22 cellular contexts compared by ENCODE assay signal in genomic region chr5:149380466-149381121, GRCh38. TPM values are rescaled to one million over a fixed set of nuclear protein-coding genes. Genes with fewer than 3 reads are reported as not detected.
A peak's percentile ranks its signal among the peaks of the same experiment; 100 is the strongest.
DNase-seq lines count a peak whose midpoint lies in the region; ATAC-seq and TF ChIP-seq lines count a peak whose summit lies in the region.
"Had no signal": no experiment of that assay in that cellular context is flagged by ENCODE, and none has a peak within 500 bp of the region (broad histone marks: within the 10 kb centered on the region; RNA-seq: fewer than 3 reads in every experiment).

No MANE protein-coding gene starts in this region.

- H3K27ac ChIP-seq in cardiac muscle cell (peak overlapping the region; percentile 99), right cardiac atrium (ENCODE audit: low read length) (peak overlapping the region; percentile 69), trophoblast cell (ENCODE audit: low read depth, low read length) (no peak overlapping the region), aorta (ENCODE audit: low read depth in 1 of 2, low read length in 2 of 2) (peak overlapping the region; percentile 99 to 100)

- H3K18ac ChIP-seq in trophoblast cell (ENCODE audit: low read length): peak overlapping the region; percentile 12

- H3K14ac ChIP-seq in trophoblast cell (ENCODE audit: low read length): peak overlapping the region; percentile 15

- H3K4me1 ChIP-seq in cardiac muscle cell (ENCODE audit: low read depth): peaks cover 41% of the 10 kb centered on the region
- H3K4me1 ChIP-seq in right cardiac atrium (ENCODE audit: control insufficient read depth, insufficient read depth, low read length): peaks cover 6% of the 10 kb centered on the region
- peaks cover 19 to 21% of the 10 kb centered on the region in 2 experiments for H3K4me1 ChIP-seq in trophoblast cell (ENCODE audit: control insufficient read depth in 1 of 2, insufficient read depth in 2 of 2, low read length in 2 of 2)
- peaks cover 0 to 1% of the 10 kb centered on the region in 2 donors for H3K4me1 ChIP-seq in aorta (ENCODE audit: control insufficient read depth in 1 of 2, insufficient read depth in 2 of 2, low read length in 2 of 2)

- ATAC-seq in Right ventricle myocardium superior (ENCODE audit: poor library complexity) (no peak), right cardiac atrium (peak; percentile 32 to 66), aorta (ENCODE audit: low FRiP score) (peak; percentile 78), GM19395 (IDR thresholded peaks at IDR 0.05; ENCODE audit: unreplicated experiment) (no peak)
- ATAC-seq in activated naive CD4-positive, alpha-beta T cell treated with anti-CD3 and anti-CD28 coated beads, Interleukin-2, amount 50 U/mL, for 72 hours: no peak

- H4K12ac ChIP-seq in trophoblast cell (ENCODE audit: low read depth, low read length): no peak overlapping the region

- H3K27me3 ChIP-seq in cardiac muscle cell (no peaks in the 10 kb centered on the region), right cardiac atrium (ENCODE audit: control insufficient read depth, insufficient read depth) (no peaks in the 10 kb centered on the region), trophoblast cell (ENCODE audit: insufficient read depth, low read length) (no peaks in the 10 kb centered on the region), aorta (ENCODE audit: control insufficient read depth in 1 of 2, insufficient read depth in 2 of 2, low read length in 1 of 2) (no peaks in the 10 kb centered on the region)
- H3K27me3 ChIP-seq: thyroid gland had no signal

- no peak overlapping the region for H3K9ac ChIP-seq in trophoblast cell (ENCODE audit: low read length)

- peak overlapping the region; percentile 46 for H4K91ac ChIP-seq in trophoblast cell (ENCODE audit: low read depth, low read length)

- H3K4me2 ChIP-seq in trophoblast cell (ENCODE audit: low read length): no peak overlapping the region

- no peaks in the 10 kb centered on the region for H3K79me2 ChIP-seq in trophoblast cell (ENCODE audit: control insufficient read depth, insufficient read depth, low read length, poor library complexity)

- H2AK5ac ChIP-seq in trophoblast cell (ENCODE audit: low read length): peak overlapping the region; percentile 49

- no peaks in the 10 kb centered on the region for H3K36me3 Mint-ChIP-seq in activated naive CD4-positive, alpha-beta T cell treated with anti-CD3 and anti-CD28 coated beads, Interleukin-2, amount 50 U/mL, for 72 hours
- H3K36me3 Mint-ChIP-seq: activated naive CD8-positive, alpha-beta T cell treated with anti-CD3 and anti-CD28 coated beads, Interleukin-2, amount 10 ng/mL, durations not matched to agents 7 days and 5 days had no signal

- no peak overlapping the region for H3K4ac ChIP-seq in trophoblast cell (ENCODE audit: low read depth, low read length)

- no peaks in the 10 kb centered on the region for H3K9me3 Mint-ChIP-seq in activated naive CD4-positive, alpha-beta T cell treated with anti-CD3 and anti-CD28 coated beads, Interleukin-2, amount 50 U/mL, for 72 hours
- H3K9me3 Mint-ChIP-seq: activated naive CD8-positive, alpha-beta T cell treated with anti-CD3 and anti-CD28 coated beads, Interleukin-2, amount 10 ng/mL, durations not matched to agents 7 days and 5 days; CD4-positive, alpha-beta memory T cell; T-helper 1 cell treated with Interleukin-12 subunit alpha and Interleukin-12 subunit beta and Interleukin-4 antibody, amounts not matched to agents 30 μg/mL and 1 μg/mL, for 36 hours had no signal

- DNase-seq in cardiac muscle cell (ENCODE audit: low read depth in 1 of 2, low spot score in 1 of 2) (peak in 1 of 2 donors; percentile 90), Right ventricle myocardium superior (no peak), right cardiac atrium (peak; percentile 59 to 78 (median 74)), trophoblast cell (no peak), aorta (peak; percentile 88 to 94), pons (ENCODE audit: low spot score) (no peak)
- no peak for DNase-seq in activated naive CD4-positive, alpha-beta T cell treated with anti-CD3 and anti-CD28 coated beads, Interleukin-2, amount 50 U/mL, for 72 hours (ENCODE audit: low spot score in 2 of 2)
- DNase-seq: activated CD8-positive, alpha-beta memory T cell treated with anti-CD3 and anti-CD28 coated beads, Interleukin-2, amount 50 U/mL, for 48 hours; activated naive CD8-positive, alpha-beta T cell treated with anti-CD3 and anti-CD28 coated beads, Interleukin-2, amount 10 ng/mL, durations not matched to agents 7 days and 5 days; CD4-positive, alpha-beta memory T cell; cortex of kidney; erythroblast; GDM1; NCI-H2107; NCI-H774; stimulated activated CD4-positive, alpha-beta T cell treated with anti-CD3 and anti-CD28 coated beads, Interleukin-12 subunit alpha, Interleukin-12 subunit beta, amount 100 ng/mL, for 4 hours; thyroid gland had no signal

- H3K36me3 ChIP-seq in cardiac muscle cell: no peaks in the 10 kb centered on the region
- no peaks in the 10 kb centered on the region for H3K36me3 ChIP-seq in trophoblast cell (ENCODE audit: control insufficient read depth in 1 of 2, insufficient read depth in 2 of 2, low read length in 2 of 2)
- no peaks in the 10 kb centered on the region for H3K36me3 ChIP-seq in aorta (ENCODE audit: control insufficient read depth in 1 of 2, insufficient read depth in 2 of 2, low read length in 1 of 2)
- H3K36me3 ChIP-seq: thyroid gland had no signal

- no peak overlapping the region for H3K27ac Mint-ChIP-seq in activated naive CD4-positive, alpha-beta T cell treated with anti-CD3 and anti-CD28 coated beads, Interleukin-2, amount 50 U/mL, for 72 hours
- H3K27ac Mint-ChIP-seq: activated naive CD8-positive, alpha-beta T cell treated with anti-CD3 and anti-CD28 coated beads, Interleukin-2, amount 10 ng/mL, durations not matched to agents 7 days and 5 days; T-helper 1 cell treated with Interleukin-12 subunit alpha and Interleukin-12 subunit beta and Interleukin-4 antibody, amounts not matched to agents 30 μg/mL and 1 μg/mL, for 36 hours had no signal

- H3K9me3 ChIP-seq in cardiac muscle cell (ENCODE audit: low read depth) (no peaks in the 10 kb centered on the region), right cardiac atrium (ENCODE audit: control insufficient read depth, low read length) (no peaks in the 10 kb centered on the region), trophoblast cell (ENCODE audit: insufficient read depth, low read depth, low read length) (peaks cover 3% of the 10 kb centered on the region), aorta (ENCODE audit: control insufficient read depth, low read length) (no peaks in the 10 kb centered on the region)
- H3K9me3 ChIP-seq: thyroid gland had no signal

- H3K23ac ChIP-seq in trophoblast cell (ENCODE audit: low read length): no peak overlapping the region

- H4K8ac ChIP-seq in trophoblast cell (ENCODE audit: low read depth, low read length): no peak overlapping the region

- H2BK120ac ChIP-seq in trophoblast cell (ENCODE audit: insufficient read depth, low read length, poor library complexity): peak overlapping the region; percentile 10

- H3K4me3 ChIP-seq in cardiac muscle cell (no peak overlapping the region), right cardiac atrium (ENCODE audit: low read length) (no peak overlapping the region), trophoblast cell (ENCODE audit: low read depth, low read length) (no peak overlapping the region), aorta (ENCODE audit: low read length in 2 of 2) (no peak overlapping the region)
- H3K4me3 ChIP-seq: thyroid gland had no signal

- WGBS in right cardiac atrium: 53% methylated on average over 16 of the region's 16 CpGs
- WGBS in trophoblast cell (ENCODE audit: extremely low coverage, insufficient coverage, insufficient read length): no CpG with 5 or more reads among the region's 16 CpGs
- WGBS in aorta, 2 donors: 9 to 13% methylated on average over 16 of the region's 16 CpGs

- peaks cover 14% of the 10 kb centered on the region for H3K79me1 ChIP-seq in trophoblast cell (ENCODE audit: low read length)

- H2BK5ac ChIP-seq in trophoblast cell (ENCODE audit: low read depth, low read length, poor library complexity): no peak overlapping the region

- H2BK12ac ChIP-seq in trophoblast cell (ENCODE audit: low read length): peak overlapping the region; percentile 12

- no peak for TF ChIP-seq CTCF in cardiac muscle cell (IDR thresholded peaks at IDR 0.05; ENCODE audit: low read depth, low read length)

- intact Hi-C loops in Right ventricle myocardium superior (cut with DNase I) (loop anchor here (5.0 kb wide), 1 partner anchor 182 kb away; no protein-coding TSS in a partner anchor), right cardiac atrium (cut with DNase I) (loop anchor here in 3 of 4 donors (2.0 to 5.0 kb wide), 3 partner anchors 52 to 187 kb away; no protein-coding TSS in a partner anchor), aorta (cut with DNase I) (no loop called here)

- peak overlapping the region; percentile 15 for H2AFZ ChIP-seq in trophoblast cell (ENCODE audit: insufficient read depth, low read length, poor library complexity)

RNA-seq across cellular contexts. Expression of gene IL17B, which starts 1.5 kb away (rescaled TPM):
- 6.4 and 9.0 TPM in 2 replicates for total RNA-seq in cardiac muscle cell
- 3.9 and 5.8 TPM in 2 replicates for polyA plus RNA-seq in cardiac muscle cell
- total RNA-seq in Right ventricle myocardium superior: not detected
- total RNA-seq in right cardiac atrium: 1 to 10 TPM in 1 of 4 donors, under 1 TPM in 2, not detected in 1; 0.65 to 2.3 (median 0.94) TPM
- polyA plus RNA-seq in right cardiac atrium: 1.4 TPM
- polyA plus RNA-seq in trophoblast cell (2013): 0.25 and 0.26 TPM in 2 replicates
- total RNA-seq in aorta: 10 to 100 TPM in 1 of 2 donors, 1 to 10 TPM in 1; 2.8 to 18.0 TPM
- polyA plus RNA-seq in aorta: 1 to 10 TPM; 7.6 to 9.0 TPM
- not detected for total RNA-seq in activated naive CD4-positive, alpha-beta T cell treated with anti-CD3 and anti-CD28 coated beads, Interleukin-2, amount 50 U/mL, for 72 hours
- total RNA-seq: A673; activated naive CD8-positive, alpha-beta T cell treated with anti-CD3 and anti-CD28 coated beads, Interleukin-2, amount 10 ng/mL, durations not matched to agents 7 days and 5 days; CD4-positive, alpha-beta memory T cell; lower leg skin; RPMI7951 had no signal
- polyA plus RNA-seq: CD4-positive, alpha-beta memory T cell had no signal

RNA-seq across cellular contexts. Expression of gene PCYOX1L, which starts 22.7 kb away (rescaled TPM):
- total RNA-seq in cardiac muscle cell: 14.4 and 16.1 TPM in 2 replicates
- polyA plus RNA-seq in cardiac muscle cell: 15.3 and 17.6 TPM in 2 replicates
- total RNA-seq in Right ventricle myocardium superior: 2.0 TPM
- 1 to 10 TPM; 4.7 to 7.0 (median 6.2) TPM for total RNA-seq in right cardiac atrium
- 3.7 TPM for polyA plus RNA-seq in right cardiac atrium
- 2.2 and 2.4 TPM in 2 replicates for polyA plus RNA-seq in trophoblast cell (2013)
- 1 to 10 TPM; 3.1 to 9.2 TPM for total RNA-seq in aorta
- polyA plus RNA-seq in aorta: 1 to 10 TPM; 3.1 to 5.3 TPM
- total RNA-seq in activated naive CD4-positive, alpha-beta T cell treated with anti-CD3 and anti-CD28 coated beads, Interleukin-2, amount 50 U/mL, for 72 hours: 10 to 100 TPM; 14.2 to 19.7 TPM

RNA-seq across cellular contexts. Expression of gene GRPEL2, which starts 35.3 kb away (rescaled TPM):
- 4.9 and 5.1 TPM in 2 replicates for total RNA-seq in cardiac muscle cell
- 4.2 and 6.6 TPM in 2 replicates for polyA plus RNA-seq in cardiac muscle cell
- total RNA-seq in Right ventricle myocardium superior: 9.0 TPM
- 10 to 100 TPM in 1 of 4 donors, 1 to 10 TPM in 3; 9.1 to 11.3 (median 9.4) TPM for total RNA-seq in right cardiac atrium
- 4.8 TPM for polyA plus RNA-seq in right cardiac atrium
- polyA plus RNA-seq in trophoblast cell (2013): 10.1 and 11.1 TPM in 2 replicates
- 10 to 100 TPM; 11.4 to 12.9 TPM for total RNA-seq in aorta
- polyA plus RNA-seq in aorta: 1 to 10 TPM; 1.6 to 3.7 TPM
- 10 to 100 TPM; 26.9 to 43.0 TPM for total RNA-seq in activated naive CD4-positive, alpha-beta T cell treated with anti-CD3 and anti-CD28 coated beads, Interleukin-2, amount 50 U/mL, for 72 hours

Comparison
In these comparisons a context has a peak if more than half of its experiments do, and no peak if none do; other contexts are left out.
1. DNase-seq: peak in right cardiac atrium (3 of 3) and aorta (2 of 2); none in Right ventricle myocardium superior (single experiment), trophoblast cell (0 of 2), activated naive CD4-positive, alpha-beta T cell treated with anti-CD3 and anti-CD28 coated beads, Interleukin-2, amount 50 U/mL, for 72 hours (0 of 2) and pons (single experiment).
2. ATAC-seq: peak in right cardiac atrium (2 of 2) and aorta (single experiment); none in Right ventricle myocardium superior (single experiment), GM19395 (single experiment) and activated naive CD4-positive, alpha-beta T cell treated with anti-CD3 and anti-CD28 coated beads, Interleukin-2, amount 50 U/mL, for 72 hours (0 of 2).
3. intact Hi-C loops: an anchor here in Right ventricle myocardium superior (5.0 kb wide) and right cardiac atrium (2.0 to 5.0 kb wide); none called in aorta.